In genomic region chr19:40724848-40725247, GRCh38 we compare ENCODE assay signal across 11 cellular contexts. TPM values are rescaled to one million over a fixed set of nuclear protein-coding genes. Genes with fewer than 3 reads are reported as not detected.
"Had no signal": no experiment of that assay in that cellular context is flagged by ENCODE, and none has a peak within 500 bp of the region (broad histone marks: within the 10 kb centered on the region; RNA-seq: fewer than 3 reads in every experiment).

No MANE protein-coding gene starts in this region.

- DNase-seq: activated gamma-delta T cell; central memory CD4-positive, alpha-beta T cell; cortex of kidney; effector memory CD8-positive, alpha-beta T cell; kidney; left ventricle myocardium inferior; stimulated activated CD4-positive, alpha-beta T cell treated with anti-CD3 and anti-CD28 coated beads, Interleukin-2, amount 100 ng/mL, for 48 hours; T1000 had no signal

- H3K9me3 ChIP-seq: pancreas had no signal

- H3K27ac ChIP-seq: left ventricle myocardium inferior, pancreas had no signal

- H3K27me3 Mint-ChIP-seq: effector memory CD8-positive, alpha-beta T cell; memory B cell had no signal

- H3K27me3 ChIP-seq: pancreas had no signal

- H3K9me3 Mint-ChIP-seq: effector memory CD8-positive, alpha-beta T cell; memory B cell had no signal

- H3K4me3 Mint-ChIP-seq: effector memory CD8-positive, alpha-beta T cell; memory B cell had no signal

- H3K4me3 ChIP-seq: left ventricle myocardium inferior, pancreas had no signal

- H3K27ac Mint-ChIP-seq: effector memory CD8-positive, alpha-beta T cell; memory B cell had no signal

RNA-seq across cellular contexts. Expression of gene ACTMAP, which starts 25.4 kb away (rescaled TPM):
- polyA plus RNA-seq: neural cell had no signal
